26 cellular contexts compared by ENCODE assay signal in the genomic region with DNA sequence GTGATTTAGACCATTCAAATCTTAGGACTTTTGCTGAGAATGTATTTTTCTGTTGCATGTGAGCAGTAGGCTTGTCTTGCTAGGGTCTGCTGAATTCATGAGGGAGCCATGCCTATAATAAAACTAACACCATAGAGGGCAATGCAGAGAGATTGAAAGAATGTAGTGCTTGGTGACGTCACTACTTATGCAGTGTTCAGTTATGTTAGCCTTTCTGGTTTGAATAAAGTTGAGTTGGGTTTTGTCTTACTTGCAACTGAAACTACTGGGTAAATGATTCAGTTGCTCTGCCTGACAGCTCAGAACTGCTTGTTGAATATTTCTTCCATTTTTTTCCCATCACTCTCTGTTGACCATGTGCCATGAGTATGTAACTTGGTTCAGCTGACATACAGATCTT.
"Had no signal": no experiment of that assay in that cellular context is flagged by ENCODE, and none has a peak within 500 bp of the region (broad histone marks: within the 10 kb centered on the region; RNA-seq: fewer than 3 reads in every experiment).

No MANE protein-coding gene starts in this region.

- H3K9me3 Mint-ChIP-seq: activated T-cell treated with anti-CD3 and anti-CD28 coated beads, Interleukin-2, amount 50 U/mL, for 72 hours; type B pancreatic cell had no signal

- H3K4me3 ChIP-seq: coronary artery, dorsolateral prefrontal cortex, gastroesophageal sphincter, lung, skin epidermis had no signal

- DNase-seq: activated CD4-positive, alpha-beta T cell treated with anti-CD3 and anti-CD28 coated beads for 4 hours; activated CD4-positive, alpha-beta T cell treated with anti-CD3 and anti-CD28 coated beads, Interleukin-2, amount 50 U/mL, for 4 hours; activated effector memory CD4-positive, alpha-beta T cell treated with Interleukin-2 at 50 U/mL for 16 hours; activated naive CD4-positive, alpha-beta T cell treated with Interleukin-2 at 50 U/mL for 16 hours; activated T-cell treated with anti-CD3 and anti-CD28 coated beads for 4 hours; activated T-cell treated with anti-CD3 and anti-CD28 coated beads, Interleukin-2, amount 50 U/mL, for 72 hours; anterior cingulate cortex; brain microvascular endothelial cell; dorsolateral prefrontal cortex; effector memory CD4-positive, alpha-beta T cell; head of caudate nucleus; hippocampal formation; kidney; mesendoderm; stimulated activated CD4-positive, alpha-beta T cell treated with anti-CD3 and anti-CD28 coated beads, Interleukin-12 subunit alpha, Interleukin-12 subunit beta, amount 100 ng/mL, for 4 hours; stimulated activated CD4-positive, alpha-beta T cell treated with anti-CD3 and anti-CD28 coated beads, Interleukin-4, amount 100 ng/mL, for 1 hour had no signal

- H3K9me3 ChIP-seq: gastroesophageal sphincter had no signal

- H3K27ac Mint-ChIP-seq: activated naive CD8-positive, alpha-beta T cell; activated T-cell treated with anti-CD3 and anti-CD28 coated beads, Interleukin-2, amount 50 U/mL, for 72 hours; stimulated activated naive CD8-positive, alpha-beta T cell treated with anti-CD3 and anti-CD28 coated beads, Interleukin-15, Interleukin-2, amounts not matched to agents 100 ng/mL and 50 ng/mL, for 24 hours; type B pancreatic cell had no signal

- FAIRE-seq: kidney had no signal

- H3K27me3 ChIP-seq: brain microvascular endothelial cell, dorsolateral prefrontal cortex, gastroesophageal sphincter had no signal

- ATAC-seq: activated T-cell treated with anti-CD3 and anti-CD28 coated beads, Interleukin-2, amount 50 U/mL, for 72 hours; gastroesophageal sphincter; left lobe of liver; sciatic nerve had no signal

- H3K4me3 Mint-ChIP-seq: activated naive CD8-positive, alpha-beta T cell; activated T-cell treated with anti-CD3 and anti-CD28 coated beads, Interleukin-2, amount 50 U/mL, for 72 hours; stimulated activated naive CD8-positive, alpha-beta T cell treated with anti-CD3 and anti-CD28 coated beads, Interleukin-15, Interleukin-2, amounts not matched to agents 100 ng/mL and 50 ng/mL, for 24 hours; type B pancreatic cell had no signal

- H3K27ac ChIP-seq: brain microvascular endothelial cell, coronary artery, dorsolateral prefrontal cortex, gastroesophageal sphincter, skin epidermis, VCaP had no signal

- H3K36me3 ChIP-seq: brain microvascular endothelial cell had no signal
